Comparison of ENCODE assay signal across 1 cellular context in genomic region chr11:8813658-8814057, GRCh38.
TF ChIP-seq lines count a peak whose summit lies in the region.

No MANE protein-coding gene starts in this region.

TF ChIP-seq in SK-N-SH treated with all-trans-retinoic acid at 6 μM for 48 hours, 23 proteins besides CTCF, POLR2A, EP300 and RAD21 (continued from another document):
- TF ChIP-seq PATZ1 (CRISPR knock-in tag; IDR thresholded peaks at IDR 0.05; ENCODE audit: borderline replicate concordance) = no peak
